ENCODE assay signal across 2 cellular contexts in genomic region chr3:50238549-50239026, GRCh38.
A peak's percentile ranks its signal among the peaks of the same experiment; 100 is the strongest.
TF ChIP-seq lines count a peak whose summit lies in the region.

No MANE protein-coding gene starts in this region.

TF ChIP-seq in Ishikawa, 13 proteins besides CTCF, POLR2A, EP300 and RAD21:
- TF ChIP-seq YY1 (IDR thresholded peaks at IDR 0.05; ENCODE audit: low read depth) (0 out of 2 replicates have a peak, but pooled peaks have one; percentile 8), TAF1 (IDR thresholded peaks at IDR 0.05; ENCODE audit: low read depth) (no peak), NFIC (IDR thresholded peaks at IDR 0.05) (peak; percentile 54; the same call in 1 of the 2 replicates)

TF ChIP-seq in GM12878, 131 proteins besides CTCF, POLR2A, EP300 and RAD21:
- TF ChIP-seq CREM (IDR thresholded peaks at IDR 0.05; ENCODE audit: low read depth) (no peak), EZH2 (IDR thresholded peaks at IDR 0.05; ENCODE audit: borderline replicate concordance, control insufficient read depth, low read depth, low read length) (no peak), SP1 (IDR thresholded peaks at IDR 0.05; ENCODE audit: low read depth, low read length) (no peak), CBX5 (IDR thresholded peaks at IDR 0.05; ENCODE audit: low read depth) (no peak), ZNF687 (IDR thresholded peaks at IDR 0.05) (no peak), HDAC2 (IDR thresholded peaks at IDR 0.05) (no peak), STAT1 (conservative IDR thresholded peaks at IDR 0.05) (no peak), NRF1 (conservative IDR thresholded peaks at IDR 0.05; ENCODE audit: low read depth, low read length) (no peak), ZZZ3 (IDR thresholded peaks at IDR 0.05; ENCODE audit: control insufficient read depth, insufficient read length, low read depth) (no peak), ZBTB40 (IDR thresholded peaks at IDR 0.05; ENCODE audit: borderline replicate concordance) (no peak), ASH2L (IDR thresholded peaks at IDR 0.05; ENCODE audit: borderline replicate concordance, low read depth) (no peak), E2F8 (IDR thresholded peaks at IDR 0.05; ENCODE audit: low read depth, partially characterized antibody) (no peak)
TF ChIP-seq in GM12878: peak in this region for 0.
